10 cellular contexts compared by ENCODE assay signal in genomic region chr12:59040651-59041050, GRCh38.
DNase-seq lines count a peak whose midpoint lies in the region; TF ChIP-seq lines count a peak whose summit lies in the region.
"Had no signal": no experiment of that assay in that cellular context is flagged by ENCODE, and none has a peak within 500 bp of the region (broad histone marks: within the 10 kb centered on the region; RNA-seq: fewer than 3 reads in every experiment).

No MANE protein-coding gene starts in this region.

- H3K9me3 Mint-ChIP-seq in activated CD4-positive, alpha-beta memory T cell treated with anti-CD3 and anti-CD28 coated beads for 36 hours, result no peaks in the 10 kb centered on the region

- peak overlapping the region in 3 of 5 donors; percentile 44 to 66 (median 47) for H3K27ac ChIP-seq in stomach
- H3K27ac ChIP-seq in Peyer's patch, result peak overlapping the region in 1 of 4 donors; percentile 35
- H3K27ac ChIP-seq: KMS-11 had no signal

- peak overlapping the region; percentile 83 for H3K9ac ChIP-seq in adipocyte (ENCODE audit: low read length)
- H3K9ac ChIP-seq: KMS-11 had no signal

- no peak for TF ChIP-seq EP300 in stomach (IDR thresholded peaks at IDR 0.05)

- H3K36me3 ChIP-seq in adipocyte (ENCODE audit: control insufficient read depth, insufficient read depth, low read length, severe bottlenecking), result no peaks in the 10 kb centered on the region
- H3K36me3 ChIP-seq in stomach, result no peaks in the 10 kb centered on the region
- H3K36me3 ChIP-seq in Peyer's patch, result no peaks in the 10 kb centered on the region

- H3K27me3 ChIP-seq in adipocyte (replicated peaks; ENCODE audit: control insufficient read depth, insufficient read depth, low read length) (no peaks in the 10 kb centered on the region), stomach (no peaks in the 10 kb centered on the region), Peyer's patch (no peaks in the 10 kb centered on the region)

- H3K4me1 Mint-ChIP-seq in activated CD4-positive, alpha-beta memory T cell treated with anti-CD3 and anti-CD28 coated beads for 36 hours (ENCODE audit: low read depth), result no peaks in the 10 kb centered on the region

- no peaks in the 10 kb centered on the region for H3K27me3 Mint-ChIP-seq in activated CD4-positive, alpha-beta memory T cell treated with anti-CD3 and anti-CD28 coated beads for 36 hours

- DNase-seq in HCEC 1CT, result peak; percentile 85
- DNase-seq in adipocyte (ENCODE audit: low read depth), result peak; percentile 80
- DNase-seq in glomerular endothelial cell (ENCODE audit: extremely low read depth, low read depth, low spot score), result peak; percentile 37
- no peak for DNase-seq in stomach
- no peak for DNase-seq in DMS53 (lab: John Stamatoyannopoulos, UW)
- no peak for DNase-seq in SIG-M5 (lab: John Stamatoyannopoulos, UW)
- no peak for DNase-seq in activated CD4-positive, alpha-beta memory T cell treated with anti-CD3 and anti-CD28 coated beads for 36 hours
- DNase-seq in Peyer's patch, result no peak
- DNase-seq: GOT3 had no signal

- 36 to 82% (median 73%) methylated on average over 1 of the region's 1 CpG for WGBS in stomach, 5 donors

- no peak for TF ChIP-seq CTCF in stomach (IDR thresholded peaks at IDR 0.05)
- TF ChIP-seq CTCF in Peyer's patch (IDR thresholded peaks at IDR 0.05), result no peak

- H3K4me3 ChIP-seq in adipocyte (ENCODE audit: low read length) (peak overlapping the region; percentile 68), stomach (no peak overlapping the region), Peyer's patch (no peak overlapping the region)

- intact Hi-C loops in stomach (cut with DNase I; ENCODE audit: low total_unique reads), result no loop called here
- intact Hi-C loops in activated CD4-positive, alpha-beta memory T cell treated with anti-CD3 and anti-CD28 coated beads for 36 hours (cut with micrococcal nuclease), result no loop called here

- H3K4me1 ChIP-seq in adipocyte (ENCODE audit: control insufficient read depth, insufficient read depth, low read length), result peaks cover 59% of the 10 kb centered on the region
- peaks cover 0 to 33% (median 13%) of the 10 kb centered on the region in 4 donors for H3K4me1 ChIP-seq in stomach
- H3K4me1 ChIP-seq in Peyer's patch, result no peaks in the 10 kb centered on the region

- no peak overlapping the region for H3K4me3 Mint-ChIP-seq in activated CD4-positive, alpha-beta memory T cell treated with anti-CD3 and anti-CD28 coated beads for 36 hours

- no peaks in the 10 kb centered on the region for H3K36me3 Mint-ChIP-seq in activated CD4-positive, alpha-beta memory T cell treated with anti-CD3 and anti-CD28 coated beads for 36 hours

- H3K27ac Mint-ChIP-seq in activated CD4-positive, alpha-beta memory T cell treated with anti-CD3 and anti-CD28 coated beads for 36 hours, result no peak overlapping the region

- CTCF ChIA-PET in activated CD4-positive, alpha-beta memory T cell treated with anti-CD3 and anti-CD28 coated beads for 36 hours (lab: Charles Lee), result no interaction called here

- H3K9me3 ChIP-seq in adipocyte (ENCODE audit: control insufficient read depth, low read length) (no peaks in the 10 kb centered on the region), stomach (no peaks in the 10 kb centered on the region), Peyer's patch (no peaks in the 10 kb centered on the region)

- POLR2A ChIA-PET in activated CD4-positive, alpha-beta memory T cell treated with anti-CD3 and anti-CD28 coated beads for 36 hours (lab: Charles Lee), result no interaction called here

- no peak for TF ChIP-seq POLR2A in stomach (IDR thresholded peaks at IDR 0.05)
- TF ChIP-seq POLR2A in Peyer's patch (IDR thresholded peaks at IDR 0.05), result no peak

Comparison
In these comparisons a context has a peak if more than half of its experiments do, and no peak if none do; other contexts are left out.
1. DNase-seq: peak in HCEC 1CT (single experiment), adipocyte (single experiment) and glomerular endothelial cell (single experiment); none in stomach (single experiment), DMS53 (single experiment), SIG-M5 (single experiment), activated CD4-positive, alpha-beta memory T cell treated with anti-CD3 and anti-CD28 coated beads for 36 hours (single experiment) and Peyer's patch (0 of 3).